ENCODE assay signal across 1 cellular context in genomic region chr5:166505546-166505945, GRCh38.
TF ChIP-seq lines count a peak whose summit lies in the region.

No MANE protein-coding gene starts in this region.

TF ChIP-seq in WTC11, 78 proteins besides CTCF, POLR2A, EP300 and RAD21 (continued from another document):
- no peak for TF ChIP-seq AFF4 (CRISPR knock-in tag; IDR thresholded peaks at IDR 0.05; ENCODE audit: borderline replicate concordance)
TF ChIP-seq in WTC11: peak in this region for 0.
